ENCODE assay signal across 1 cellular context in genomic region chr10:89916481-89916880, GRCh38.
TF ChIP-seq lines count a peak whose summit lies in the region.

No MANE protein-coding gene starts in this region.

TF ChIP-seq in SK-N-SH treated with all-trans-retinoic acid at 6 μM for 48 hours, 23 proteins besides CTCF, POLR2A, EP300 and RAD21 (continued from another document):
- TF ChIP-seq TSHZ2 (CRISPR knock-in tag; IDR thresholded peaks at IDR 0.05), result no peak
- TF ChIP-seq ARNTL (CRISPR knock-in tag; IDR thresholded peaks at IDR 0.05; ENCODE audit: borderline replicate concordance, low read depth), result no peak
- no peak for TF ChIP-seq ZNF8 (CRISPR knock-in tag; IDR thresholded peaks at IDR 0.05)
- TF ChIP-seq PATZ1 (CRISPR knock-in tag; IDR thresholded peaks at IDR 0.05; ENCODE audit: borderline replicate concordance), result no peak
- TF ChIP-seq BACH2 (CRISPR knock-in tag; IDR thresholded peaks at IDR 0.05; ENCODE audit: borderline replicate concordance), result no peak
- TF ChIP-seq GLIS3 (CRISPR knock-in tag; IDR thresholded peaks at IDR 0.05), result no peak
- TF ChIP-seq CSDC2 (CRISPR knock-in tag; IDR thresholded peaks at IDR 0.05), result no peak
- TF ChIP-seq ESRRG (CRISPR knock-in tag; IDR thresholded peaks at IDR 0.05), result no peak
- no peak for TF ChIP-seq CREB5 (CRISPR knock-in tag; IDR thresholded peaks at IDR 0.05; ENCODE audit: low read depth)
- TF ChIP-seq ISL1 (CRISPR knock-in tag; IDR thresholded peaks at IDR 0.05), result no peak
- no peak for TF ChIP-seq ZFP30 (CRISPR knock-in tag; IDR thresholded peaks at IDR 0.05)
- TF ChIP-seq ZFP3 (CRISPR knock-in tag; IDR thresholded peaks at IDR 0.05), result no peak
- TF ChIP-seq SNAI2 (CRISPR knock-in tag; IDR thresholded peaks at IDR 0.05), result no peak
